ENCODE assay signal across 8 cellular contexts in the genomic region with DNA sequence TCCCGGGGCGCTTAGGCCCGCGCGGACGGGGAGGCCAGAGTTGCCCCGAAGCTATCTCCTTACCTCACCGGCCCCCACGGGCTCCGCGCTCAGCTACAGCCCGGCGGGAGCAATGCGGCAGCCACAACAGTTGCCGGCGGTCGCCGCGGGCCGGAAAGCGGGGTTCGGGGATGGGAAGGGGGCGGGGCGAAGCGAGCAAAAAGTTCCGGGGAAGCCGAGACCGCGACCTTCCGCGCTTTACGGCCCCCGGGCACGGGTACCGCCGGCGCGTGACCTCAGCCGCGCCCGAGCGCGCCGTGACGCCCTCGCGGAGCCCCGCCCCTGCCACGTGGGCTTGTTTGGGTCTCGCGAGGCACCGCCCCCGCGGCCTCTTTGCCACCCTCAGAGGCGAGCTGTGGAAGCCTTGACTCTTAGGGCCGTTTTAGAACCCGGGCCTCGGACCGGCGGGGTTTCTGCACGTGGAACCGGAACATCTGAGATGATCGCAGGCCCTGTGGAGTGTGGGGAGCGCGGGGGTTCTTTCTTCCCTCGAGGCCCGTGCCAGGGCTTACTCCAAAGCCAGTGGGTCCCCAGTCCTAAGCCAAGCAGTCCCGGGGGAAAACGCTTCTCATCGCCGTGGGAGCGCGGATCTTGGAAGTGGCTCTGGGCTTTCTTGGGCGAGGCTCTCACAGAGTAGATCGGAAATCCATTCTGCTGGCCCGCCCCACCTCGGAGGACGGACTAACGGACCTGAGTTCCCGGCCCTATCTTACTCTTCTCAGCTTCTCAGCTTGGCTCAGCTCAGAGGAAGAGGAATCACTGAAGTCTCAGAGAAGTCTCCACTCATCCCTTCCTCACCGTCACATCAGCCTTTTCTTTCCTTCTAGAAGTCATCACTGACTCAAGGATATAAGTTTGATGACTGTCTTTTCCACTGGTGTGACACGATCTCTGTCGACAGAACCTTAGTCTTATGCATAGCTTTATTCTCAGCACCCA. TPM values are rescaled to one million over a fixed set of nuclear protein-coding genes. Genes with fewer than 3 reads are reported as not detected.
A peak's percentile ranks its signal among the peaks of the same experiment; 100 is the strongest.
DNase-seq lines count a peak whose midpoint lies in the region; ATAC-seq, FAIRE-seq and TF ChIP-seq lines count a peak whose summit lies in the region.
"Not testable (repeated sequence)": the region's sequence is repeated elsewhere in the genome, so short reads cannot be mapped to it uniquely, and the experiment has no call there.

No MANE protein-coding gene starts in this region.

- peak overlapping the region; percentile 79 to 91 (median 86) for H3K27ac ChIP-seq in heart right ventricle
- peak overlapping the region; percentile 81 to 89 (median 84) for H3K27ac ChIP-seq in upper lobe of left lung

- WGBS in heart right ventricle, 2 donors, result 1% methylated on average over 61 to 67 of the region's 83 CpGs
- 1 to 3% methylated on average over 44 to 77 of the region's 83 CpGs for WGBS in upper lobe of left lung, 2 donors

- TF ChIP-seq EP300 in upper lobe of left lung (IDR thresholded peaks at IDR 0.05), result peak in 1 of 4 donors; percentile 87

- H3K4me3 ChIP-seq in heart right ventricle (peak overlapping the region; percentile 59 to 96 (median 81)), upper lobe of left lung (peak overlapping the region; percentile 56 to 97 (median 66))

- ATAC-seq in HG02840 (IDR thresholded peaks at IDR 0.05; ENCODE audit: low FRiP score, unreplicated experiment) (peak; percentile 93), heart right ventricle (peak; percentile 97 to 99 (median 98)), upper lobe of left lung (ENCODE audit: low FRiP score in 2 of 2) (peak; percentile 96 to 99)

- DNase-seq in GM12892 (ENCODE audit: insufficient read length), result peak; percentile 84
- DNase-seq in NCI-H1417 treated with DMSO at 0.1 percent for 48 hours (lab: John Stamatoyannopoulos, UW), result peak; percentile 57
- DNase-seq in T follicular helper cell (ENCODE audit: low read depth), result peak; percentile 92
- DNase-seq in amniotic epithelial cell (ENCODE audit: low read depth), result peak; percentile 85
- peak; percentile 97 to 100 for DNase-seq in heart right ventricle
- peak; percentile 100 for DNase-seq in posterior vena cava (ENCODE audit: low spot score)
- peak; percentile 96 to 100 for DNase-seq in upper lobe of left lung

- intact Hi-C loops in heart right ventricle (cut with DNase I); posterior vena cava (cut with DNase I): not testable (repeated sequence)

- peak; percentile 47; the same call in 1 of the 2 replicates for TF ChIP-seq POLR2A in GM12892 (IDR thresholded peaks at IDR 0.05; ENCODE audit: low read depth, low read length)
- TF ChIP-seq POLR2A in upper lobe of left lung (IDR thresholded peaks at IDR 0.05), result peak in 3 of 4 donors; percentile 36 to 70 (median 39)

- H3K27me3 ChIP-seq in heart right ventricle, upper lobe of left lung: not testable (repeated sequence)

- H3K9me3 ChIP-seq in heart right ventricle, upper lobe of left lung: not testable (repeated sequence)

- H3K4me1 ChIP-seq in heart right ventricle, result peaks cover 4 to 35% (median 17%) of the 10 kb centered on the region in 9 donors
- peaks cover 11 to 25% (median 13%) of the 10 kb centered on the region in 4 donors for H3K4me1 ChIP-seq in upper lobe of left lung

- H3K36me3 ChIP-seq in heart right ventricle (peaks cover 0 to 19% (median 0%) of the 10 kb centered on the region in 9 donors), upper lobe of left lung (peaks cover 0 to 10% (median under 1%) of the 10 kb centered on the region in 4 donors)

- not testable (repeated sequence) for TF ChIP-seq CTCF in heart right ventricle (IDR thresholded peaks at IDR 0.05)
- TF ChIP-seq CTCF in upper lobe of left lung (IDR thresholded peaks at IDR 0.05), result peak in 1 of 6 experiments; percentile 25

- FAIRE-seq in GM12892 (lab: Jason Lieb, UNC), result peak; percentile 99

RNA-seq across cellular contexts. Expression of a gene that starts 7.8 kb away (rescaled TPM):
- polyA plus RNA-seq in GM12892 (2012; ENCODE audit: missing spikeins), result 0.64 TPM
- total RNA-seq in heart right ventricle (1 to 10 TPM in 6 of 10 donors, under 1 TPM in 2, not detected in 2; 0.49 to 2.1 (median 1.4) TPM), posterior vena cava (1 to 10 TPM; 2.6 to 2.7 TPM), upper lobe of left lung (10 to 100 TPM in 2 of 6 donors, 1 to 10 TPM in 1, under 1 TPM in 1, not detected in 2; 0.46 to 30.4 (median 11.3) TPM)
- polyA plus RNA-seq in heart right ventricle, result 10 to 100 TPM in 1 of 2 donors, 1 to 10 TPM in 1; 3.8 to 14.9 TPM

RNA-seq across cellular contexts. Expression of a gene that starts 53.0 kb away (rescaled TPM):
- not detected for polyA plus RNA-seq in GM12892 (2012; ENCODE audit: missing spikeins)
- under 1 TPM in 5 of 10 donors, not detected in 5; 0.41 to 0.77 (median 0.53) TPM for total RNA-seq in heart right ventricle
- polyA plus RNA-seq in heart right ventricle, result under 1 TPM; 0.29 TPM
- total RNA-seq in posterior vena cava, result under 1 TPM; 0.52 to 0.60 TPM
- total RNA-seq in upper lobe of left lung, result 1 to 10 TPM in 3 of 6 donors, under 1 TPM in 1, not detected in 2; 0.86 to 5.2 (median 1.5) TPM

Comparison
In these comparisons a context has a peak if more than half of its experiments do, and no peak if none do; other contexts are left out.
1. Peak in every context shown above with its lines: DNase-seq, ATAC-seq, H3K4me3 ChIP-seq and H3K27ac ChIP-seq.